In the genomic region with DNA sequence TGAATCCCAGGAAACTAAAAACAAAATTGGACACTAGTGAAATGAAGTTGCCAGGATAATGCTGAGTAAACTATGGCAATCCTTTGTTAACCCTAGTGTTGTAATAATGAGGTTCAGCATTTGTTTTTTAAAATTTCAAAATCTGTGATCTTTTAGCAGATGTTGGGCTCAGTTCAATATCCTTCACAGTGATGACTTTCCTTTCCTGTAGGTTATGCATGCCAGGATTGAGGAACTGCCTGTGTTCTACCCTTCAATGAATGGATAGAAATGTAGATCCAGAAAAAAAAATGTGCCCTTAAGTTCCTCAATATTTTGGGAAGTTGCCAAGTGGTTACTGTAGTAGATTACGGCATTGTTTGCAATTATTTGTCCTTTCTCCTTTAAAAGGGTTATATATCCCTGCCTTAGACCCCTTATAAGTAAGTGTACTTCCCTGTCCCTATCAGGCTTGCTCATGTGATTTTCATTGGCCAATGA, we compare ENCODE assay signal across 12 cellular contexts. TPM values are rescaled to one million over a fixed set of nuclear protein-coding genes. Genes with fewer than 3 reads are reported as not detected.
DNase-seq lines count a peak whose midpoint lies in the region; ATAC-seq lines count a peak whose summit lies in the region.
"Had no signal": no experiment of that assay in that cellular context is flagged by ENCODE, and none has a peak within 500 bp of the region (broad histone marks: within the 10 kb centered on the region; RNA-seq: fewer than 3 reads in every experiment).

No MANE protein-coding gene starts in this region.

- POLR2A ChIA-PET in naive thymus-derived CD4-positive, alpha-beta T cell (lab: Charles Lee), result interaction anchor here (1.2 kb wide), 1 partner anchor 33 kb away, joined by 3 read pairs; no protein-coding TSS in a partner anchor

- H3K27me3 Mint-ChIP-seq in naive thymus-derived CD4-positive, alpha-beta T cell, result peaks cover 0 to 5% (median 0%) of the 10 kb centered on the region in 5 donors

- H3K36me3 ChIP-seq in naive thymus-derived CD4-positive, alpha-beta T cell (ENCODE audit: control insufficient read depth in 2 of 3, insufficient read depth in 3 of 3, low read length in 3 of 3), result no peaks in the 10 kb centered on the region

- peaks cover 0 to 12% (median 3%) of the 10 kb centered on the region in 5 donors for H3K36me3 Mint-ChIP-seq in naive thymus-derived CD4-positive, alpha-beta T cell

- ATAC-seq in naive thymus-derived CD4-positive, alpha-beta T cell, result peak; percentile 72
- no peak for ATAC-seq in HG02759 (IDR thresholded peaks at IDR 0.05; ENCODE audit: unreplicated experiment)

- peaks cover 0 to 19% (median 4%) of the 10 kb centered on the region in 11 donors for H3K9me3 Mint-ChIP-seq in naive thymus-derived CD4-positive, alpha-beta T cell

- H3K4me1 ChIP-seq in naive thymus-derived CD4-positive, alpha-beta T cell (ENCODE audit: control insufficient read depth in 2 of 2, insufficient read depth in 2 of 2, low read length in 2 of 2), result no peaks in the 10 kb centered on the region

- no peak overlapping the region for H3K27ac Mint-ChIP-seq in naive thymus-derived CD4-positive, alpha-beta T cell

- CTCF ChIA-PET in naive thymus-derived CD4-positive, alpha-beta T cell (lab: Charles Lee), result interaction anchor here (0.5 kb wide), 1 partner anchor 189 kb away, joined by 3 read pairs; no protein-coding TSS in a partner anchor

- no peak overlapping the region for H3K27ac ChIP-seq in naive thymus-derived CD4-positive, alpha-beta T cell (ENCODE audit: low read depth, low read length)
- H3K27ac ChIP-seq: VCaP had no signal

- intact Hi-C loops in naive thymus-derived CD4-positive, alpha-beta T cell (cut with micrococcal nuclease), result loop anchor here in 1 of 2 donors (5.0 kb wide), 1 partner anchor 37 kb away; no protein-coding TSS in a partner anchor

- peaks cover 0 to 4% (median 0%) of the 10 kb centered on the region in 7 donors for H3K4me1 Mint-ChIP-seq in naive thymus-derived CD4-positive, alpha-beta T cell

- no peaks in the 10 kb centered on the region for H3K27me3 ChIP-seq in naive thymus-derived CD4-positive, alpha-beta T cell (ENCODE audit: control insufficient read depth in 2 of 2, insufficient read depth in 2 of 2, low read length in 2 of 2)

- no peak overlapping the region for H3K4me3 ChIP-seq in naive thymus-derived CD4-positive, alpha-beta T cell (ENCODE audit: low read length)

- no peak overlapping the region for H3K4me3 Mint-ChIP-seq in naive thymus-derived CD4-positive, alpha-beta T cell

- H3K9me3 ChIP-seq in naive thymus-derived CD4-positive, alpha-beta T cell (ENCODE audit: control insufficient read depth in 2 of 3, low read length in 3 of 3), result no peaks in the 10 kb centered on the region

- peak; percentile 41 for DNase-seq in GF-D8 (lab: John Stamatoyannopoulos, UW)
- peak; percentile 37 for DNase-seq in NOMO-1 treated with dmso at 0.1 percent for 144 hours (lab: John Stamatoyannopoulos, UW; ENCODE audit: unreplicated experiment)
- DNase-seq in fibroblast of gingiva (ENCODE audit: low read depth), result peak; percentile 86
- DNase-seq in naive thymus-derived CD4-positive, alpha-beta T cell, result no peak
- DNase-seq in HUDEP-2 (lab: John Stamatoyannopoulos, UW; ENCODE audit: unreplicated experiment in 76 of 76), result no peak
- no peak for DNase-seq in retina
- DNase-seq in NCI-H446 (lab: John Stamatoyannopoulos, UW), result no peak
- DNase-seq: activated gamma-delta T cell, NCI-H1930, NCI-H82 had no signal

RNA-seq across cellular contexts. Expression of gene IRF2BP2, which starts 35.5 kb away (rescaled TPM):
- 100 to 1,000 TPM; 150 to 413 (median 173) TPM for total RNA-seq in naive thymus-derived CD4-positive, alpha-beta T cell
- 10 to 100 TPM; 28.7 to 35.6 TPM for polyA plus RNA-seq in naive thymus-derived CD4-positive, alpha-beta T cell

Comparison
In these comparisons a context has a peak if more than half of its experiments do, and no peak if none do; other contexts are left out.
1. DNase-seq: peak in GF-D8 (single experiment), NOMO-1 treated with dmso at 0.1 percent for 144 hours (single experiment) and fibroblast of gingiva (single experiment); none in naive thymus-derived CD4-positive, alpha-beta T cell (0 of 9), HUDEP-2 (0 of 76), retina (single experiment) and NCI-H446 (0 of 2).